8 cellular contexts compared by ENCODE assay signal in the genomic region with DNA sequence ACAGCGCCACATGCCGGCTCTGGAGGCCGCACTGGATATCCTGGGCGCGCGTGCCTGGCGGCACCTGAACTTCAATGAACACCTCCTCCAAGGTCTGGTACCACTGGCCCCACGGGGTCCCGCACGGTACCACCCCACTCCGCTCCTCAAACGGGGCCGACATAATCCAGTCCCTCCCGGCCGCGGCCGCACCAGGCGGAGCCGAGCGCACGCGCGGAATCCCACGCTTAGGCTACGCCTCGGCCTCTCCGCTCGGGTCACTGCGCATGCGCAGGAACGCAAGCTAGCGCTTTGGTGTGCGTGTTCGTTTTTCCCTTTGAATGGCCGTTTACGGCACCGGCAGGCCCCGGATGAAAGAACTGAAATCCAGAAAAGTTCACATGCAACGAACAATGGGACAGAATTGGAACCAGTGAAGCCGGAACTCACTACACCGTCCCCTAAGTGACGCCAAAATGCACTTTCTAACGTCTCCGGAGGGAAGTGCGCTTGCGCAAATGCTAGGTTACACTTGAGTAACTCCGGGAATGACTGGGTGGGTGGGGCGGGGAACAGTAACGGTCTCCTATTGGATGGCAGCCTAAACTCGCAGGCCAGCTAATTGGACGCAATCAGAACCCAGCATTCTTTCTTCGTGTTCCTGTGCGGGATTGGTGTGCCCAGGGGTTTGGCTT. TPM values are rescaled to one million over a fixed set of nuclear protein-coding genes. Genes with fewer than 3 reads are reported as not detected.
DNase-seq lines count a peak whose midpoint lies in the region; ATAC-seq, FAIRE-seq and TF ChIP-seq lines count a peak whose summit lies in the region.

A gene with protein sequence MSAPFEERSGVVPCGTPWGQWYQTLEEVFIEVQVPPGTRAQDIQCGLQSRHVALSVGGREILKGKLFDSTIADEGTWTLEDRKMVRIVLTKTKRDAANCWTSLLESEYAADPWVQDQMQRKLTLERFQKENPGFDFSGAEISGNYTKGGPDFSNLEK (minus strand): TSS at position 215 of the 674 bp plus-strand sequence. CDS start 52 bp downstream, at position 163.

- ATAC-seq in GM19035 (IDR thresholded peaks at IDR 0.05; ENCODE audit: unreplicated experiment) (peak; percentile 73), HG03354 (IDR thresholded peaks at IDR 0.05; ENCODE audit: poor library complexity, severe bottlenecking, unreplicated experiment) (peak; percentile 82)

- TF ChIP-seq CTCF in keratinocyte (optimal IDR thresholded peaks at IDR 0.05 in 1 of 3, IDR thresholded peaks at IDR 0.05 in 1 of 3, conservative IDR thresholded peaks at IDR 0.05 in 1 of 3; ENCODE audit: extremely low read depth in 1 of 3, insufficient read depth in 2 of 3, low read length in 3 of 3): peak in 2 of 3 experiments; percentile 30 to 44

- peak within 1 kb of the TSS; percentile 95 for H3K4me2 ChIP-seq in keratinocyte (ENCODE audit: control insufficient read depth, extremely low read depth, insufficient read depth, low read depth, low read length)

- H3K9me3 ChIP-seq in keratinocyte (ENCODE audit: control insufficient read depth, low read depth, low read length): no peaks in the 10 kb centered on the region

- H4K20me1 ChIP-seq in keratinocyte (ENCODE audit: control insufficient read depth, extremely low read depth, insufficient read depth, low read length): no peaks in the 10 kb centered on the region

- dilution Hi-C loops in keratinocyte (cut with MboI; ENCODE audit: extremely low pct_ligation_motif_present, low sequenced_read_pairs): no loop called here

- H2AFZ ChIP-seq in keratinocyte (ENCODE audit: control insufficient read depth, low read length): peak within 1 kb of the TSS; percentile 94

- no peaks in the 10 kb centered on the region for H3K27me3 ChIP-seq in keratinocyte (ENCODE audit: control insufficient read depth, extremely low read depth, insufficient read depth, low read length)

- peaks cover 5% of the 10 kb centered on the region for H3K4me1 ChIP-seq in keratinocyte (ENCODE audit: control insufficient read depth, extremely low read depth, insufficient read depth, low read length)

- FAIRE-seq in keratinocyte (lab: Jason Lieb, UNC): peak; percentile 94

- peak within 1 kb of the TSS; percentile 70 to 94 (median 90) for H3K4me3 ChIP-seq in keratinocyte (ENCODE audit: control insufficient read depth in 2 of 3, extremely low read depth in 1 of 3, insufficient read depth in 2 of 3, low read depth in 1 of 3, low read length in 3 of 3)

- peak; percentile 96 to 98 for DNase-seq in AML-193 (lab: John Stamatoyannopoulos, UW)
- peak; percentile 98 for DNase-seq in NCI-H446 treated with DMSO at 0.1 percent for 48 hours (lab: John Stamatoyannopoulos, UW)
- peak; percentile 95 for DNase-seq in activated CD4-positive, CD25-positive, alpha-beta regulatory T cell treated with anti-CD3 and anti-CD28 coated beads, Interleukin-2, amount 50 U/mL, for 72 hours
- peak; percentile 83 to 85 for DNase-seq in cerebellar nuclear complex (lab: John Stamatoyannopoulos, UW)
- peak; percentile 79 for DNase-seq in keratinocyte (ENCODE audit: low read depth, low spot score)
- DNase-seq in stimulated activated CD4-positive, alpha-beta T cell treated with anti-CD3 and anti-CD28 coated beads, Interleukin-15, amount 100 ng/mL, for 1 hour (ENCODE audit: low read depth in 1 of 2, low spot score in 1 of 2): peak; percentile 89 to 91

- no peaks in the 10 kb centered on the region for H3K36me3 ChIP-seq in keratinocyte (ENCODE audit: control insufficient read depth in 2 of 2, extremely low read depth in 1 of 2, insufficient read depth in 2 of 2, low read length in 2 of 2)

- H3K9me1 ChIP-seq in keratinocyte (ENCODE audit: control insufficient read depth, extremely low read depth, insufficient read depth, low read length): no peaks in the 10 kb centered on the region

- H3K27ac ChIP-seq in keratinocyte (ENCODE audit: control insufficient read depth, insufficient read depth, low read length): peak within 1 kb of the TSS; percentile 98

- H3K79me2 ChIP-seq in keratinocyte (ENCODE audit: control insufficient read depth, insufficient read depth, low read length): peaks cover 41% of the 10 kb centered on the region

- H3K9ac ChIP-seq in keratinocyte (ENCODE audit: control insufficient read depth, extremely low read depth, insufficient read depth, low read length): peak within 1 kb of the TSS; percentile 93

RNA-seq across cellular contexts. Expression of the gene that starts here (rescaled TPM):
- polyA plus RNA-seq in keratinocyte: 5.5 to 15.9 TPM (median 9.4 TPM) in 3 replicates
- 32.6 TPM for polyA plus RNA-seq in keratinocyte (2011; ENCODE audit: low read depth)
- 4.8 and 6.1 TPM in 2 replicates for polyA plus RNA-seq in keratinocyte (2011; cell fraction: cytosol; rRNA removed)
- polyA plus RNA-seq in keratinocyte (2011; cell fraction: nucleus; rRNA removed): 7.2 and 9.1 TPM in 2 replicates
- polyA plus RNA-seq in keratinocyte (2012; ENCODE audit: low replicate concordance): 13.4 and 16.4 TPM in 2 replicates
- 0.59 to 2.0 TPM (median 0.89 TPM) in 3 replicates for polyA minus RNA-seq in keratinocyte
- 4.0 TPM for polyA minus RNA-seq in keratinocyte (2011; cell fraction: cytosol; rRNA and poly(A)+ RNA removed)
- 0.63 and 2.3 TPM in 2 replicates for polyA minus RNA-seq in keratinocyte (2011; cell fraction: nucleus; rRNA and poly(A)+ RNA removed)

Comparison
In these comparisons a context has a peak if more than half of its experiments do, and no peak if none do; other contexts are left out.
1. Peak in every context shown above with its lines: DNase-seq, ATAC-seq, H3K4me3 ChIP-seq and H3K27ac ChIP-seq.